Comparison of ENCODE assay signal across 13 cellular contexts in the genomic region with DNA sequence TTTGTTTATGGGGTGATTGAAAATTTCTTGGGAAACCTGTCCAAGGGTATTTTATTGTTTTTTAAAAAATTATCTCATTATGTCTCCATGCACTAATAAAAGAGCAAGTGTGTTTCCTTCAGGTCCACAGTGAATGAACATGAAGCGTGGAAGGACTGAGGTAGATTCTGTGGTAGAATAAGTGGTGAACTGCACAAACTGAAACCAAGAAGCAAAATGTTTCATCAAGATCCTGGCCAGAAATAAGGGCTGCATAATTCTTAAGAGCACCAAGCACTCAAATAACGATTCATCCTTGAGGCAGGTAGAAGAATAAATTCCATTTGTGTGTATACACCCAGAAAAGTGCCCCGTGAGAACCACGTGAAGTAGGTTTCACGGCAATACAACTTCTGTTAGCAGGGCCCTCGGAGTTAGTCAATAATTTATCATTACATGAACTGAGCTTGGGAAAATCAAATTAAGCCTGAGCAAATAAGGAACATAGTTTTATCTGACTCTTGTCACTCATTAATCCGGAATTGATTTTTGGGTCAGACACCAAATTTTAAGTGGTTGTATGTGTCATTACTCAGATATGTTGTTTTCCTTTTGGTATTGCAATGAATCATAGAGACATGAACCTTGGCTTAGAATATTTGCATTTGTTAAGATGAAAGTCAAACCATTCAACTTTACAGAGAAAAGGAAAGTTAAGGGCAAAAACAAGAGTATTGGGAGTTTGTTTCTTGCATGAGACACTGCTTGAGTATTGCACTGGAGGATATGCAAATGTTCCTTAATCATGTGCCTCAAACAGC.
DNase-seq lines count a peak whose midpoint lies in the region; ATAC-seq, FAIRE-seq and TF ChIP-seq lines count a peak whose summit lies in the region.
"Had no signal": no experiment of that assay in that cellular context is flagged by ENCODE, and none has a peak within 500 bp of the region (broad histone marks: within the 10 kb centered on the region; RNA-seq: fewer than 3 reads in every experiment).

No MANE protein-coding gene starts in this region.

- FAIRE-seq in GM12891 (lab: Jason Lieb, UNC) = no peak

- TF ChIP-seq POLR2A in body of pancreas (IDR thresholded peaks at IDR 0.05) (no peak), GM12891 (IDR thresholded peaks at IDR 0.05; ENCODE audit: low read depth, low read length) (no peak)

- peak; percentile 53 to 57 for TF ChIP-seq RAD21 in liver (IDR thresholded peaks at IDR 0.05)

- H3K9me3 ChIP-seq in body of pancreas = no peaks in the 10 kb centered on the region
- H3K9me3 ChIP-seq in liver (ENCODE audit: control insufficient read depth in 4 of 4, low read length in 3 of 4) = no peaks in the 10 kb centered on the region
- H3K9me3 ChIP-seq: right atrium auricular region had no signal

- H3K27me3 ChIP-seq in body of pancreas (no peaks in the 10 kb centered on the region), liver (ENCODE audit: control insufficient read depth in 4 of 4, insufficient read depth in 4 of 4, low read length in 3 of 4) (no peaks in the 10 kb centered on the region)
- H3K27me3 ChIP-seq: right atrium auricular region had no signal

- ATAC-seq in GM18498 (IDR thresholded peaks at IDR 0.05; ENCODE audit: unreplicated experiment) (peak; percentile 72), HG03354 (IDR thresholded peaks at IDR 0.05; ENCODE audit: poor library complexity, severe bottlenecking, unreplicated experiment) (peak; percentile 62), body of pancreas (peak; percentile 92), HG03025 (IDR thresholded peaks at IDR 0.05; ENCODE audit: low FRiP score, unreplicated experiment) (no peak)

- intact Hi-C loops in body of pancreas (cut with DNase I) = no loop called here

- peak; percentile 16 to 34 (median 30) for DNase-seq in body of pancreas
- DNase-seq in GM12891 (ENCODE audit: insufficient read length, low spot score) = no peak
- no peak for DNase-seq in NCI-H345 (lab: John Stamatoyannopoulos, UW)
- no peak for DNase-seq in NCI-H146 treated with DMSO at 0.1 percent for 48 hours (lab: John Stamatoyannopoulos, UW; ENCODE audit: unreplicated experiment)
- DNase-seq: activated CD8-positive, alpha-beta memory T cell treated with anti-CD3 and anti-CD28 coated beads for 24 hours; aorta; mesendoderm; NCI-H526 had no signal

- H3K9ac ChIP-seq in liver (ENCODE audit: low read depth in 1 of 2, low read length in 2 of 2) = peak overlapping the region; percentile 20 to 41

- WGBS in body of pancreas, 2 donors = 18% methylated on average over 7 of the region's 7 CpGs
- WGBS in liver = 34% methylated on average over 7 of the region's 7 CpGs

- H3K36me3 ChIP-seq in body of pancreas (replicated peaks in 1 of 2; ENCODE audit: insufficient read depth in 1 of 2, low read depth in 2 of 2) = no peaks in the 10 kb centered on the region
- H3K36me3 ChIP-seq in liver (ENCODE audit: control insufficient read depth in 4 of 4, insufficient read depth in 3 of 4, low read depth in 1 of 4, low read length in 3 of 4) = no peaks in the 10 kb centered on the region
- H3K36me3 ChIP-seq: right atrium auricular region had no signal

- H3K4me1 ChIP-seq in body of pancreas = peaks cover 8% of the 10 kb centered on the region
- H3K4me1 ChIP-seq in liver (ENCODE audit: control insufficient read depth in 4 of 4, insufficient read depth in 4 of 4, low read length in 3 of 4) = peaks cover 0 to 9% (median 2%) of the 10 kb centered on the region in 4 donors
- H3K4me1 ChIP-seq: right atrium auricular region had no signal

- no peak overlapping the region for H3K4me3 ChIP-seq in body of pancreas
- H3K4me3 ChIP-seq in liver (ENCODE audit: low read depth in 1 of 3, low read length in 3 of 3) = peak overlapping the region; percentile 24 to 59 (median 45)
- H3K4me3 ChIP-seq: right atrium auricular region had no signal

- peak overlapping the region in 2 of 4 donors; percentile 4 to 60 for H3K27ac ChIP-seq in body of pancreas
- H3K27ac ChIP-seq in liver (ENCODE audit: low read depth in 1 of 2, low read length in 2 of 2) = peak overlapping the region; percentile 30 to 52
- H3K27ac ChIP-seq: right atrium auricular region had no signal

- no peak for TF ChIP-seq CTCF in body of pancreas (IDR thresholded peaks at IDR 0.05)
- no peak for TF ChIP-seq CTCF in liver (IDR thresholded peaks at IDR 0.05; ENCODE audit: low read depth, low read length, missing input control)

TF ChIP-seq in liver, 16 proteins besides CTCF, POLR2A, EP300 and RAD21 (continues in another document):
- TF ChIP-seq NR2F2 (IDR thresholded peaks at IDR 0.05) (no peak), EGR1 (IDR thresholded peaks at IDR 0.05; ENCODE audit: low read depth in 2 of 2) (peak in 1 of 2 donors; percentile 76), GABPA (IDR thresholded peaks at IDR 0.05 in 1 of 2, conservative IDR thresholded peaks at IDR 0.05 in 1 of 2) (peak in 1 of 2 donors; percentile 31), JUND (IDR thresholded peaks at IDR 0.05) (peak; percentile 98), RXRA (IDR thresholded peaks at IDR 0.05) (peak; percentile 58 to 80), HNF4G (IDR thresholded peaks at IDR 0.05) (peak; percentile 19), HNF4A (conservative IDR thresholded peaks at IDR 0.05) (peak; percentile 76 to 77), ZBTB33 (IDR thresholded peaks at IDR 0.05) (peak; percentile 69), TAF1 (conservative IDR thresholded peaks at IDR 0.05) (peak; percentile 64), YY1 (IDR thresholded peaks at IDR 0.05) (peak; percentile 80), FOXA1 (IDR thresholded peaks at IDR 0.05) (peak; percentile 85)
- TF ChIP-seq, protein P1, sequence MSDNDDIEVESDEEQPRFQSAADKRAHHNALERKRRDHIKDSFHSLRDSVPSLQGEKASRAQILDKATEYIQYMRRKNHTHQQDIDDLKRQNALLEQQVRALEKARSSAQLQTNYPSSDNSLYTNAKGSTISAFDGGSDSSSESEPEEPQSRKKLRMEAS (IDR thresholded peaks at IDR 0.05) = peak; percentile 40

TF ChIP-seq in GM12891, 5 proteins besides CTCF, POLR2A, EP300 and RAD21:
- no peak for TF ChIP-seq POLR2AphosphoS5 (IDR thresholded peaks at IDR 0.05; ENCODE audit: low read depth, low read length)
- TF ChIP-seq PAX5 (IDR thresholded peaks at IDR 0.05; ENCODE audit: insufficient read depth, low read length, severe bottlenecking) = no peak
- no peak for TF ChIP-seq TAF1 (IDR thresholded peaks at IDR 0.05; ENCODE audit: low read depth, low read length)
- no peak for TF ChIP-seq POU2F2 (IDR thresholded peaks at IDR 0.05; ENCODE audit: low read depth, low read length)
- TF ChIP-seq SPI1 (IDR thresholded peaks at IDR 0.05; ENCODE audit: low read depth, low read length) = no peak

Comparison
In these comparisons a context has a peak if more than half of its experiments do, and no peak if none do; other contexts are left out.
1. DNase-seq: peak in body of pancreas (4 of 4); none in GM12891 (single experiment), NCI-H345 (single experiment) and NCI-H146 treated with DMSO at 0.1 percent for 48 hours (single experiment).
2. H3K4me3 ChIP-seq: peak in liver (3 of 3); none in body of pancreas (0 of 2).